ENCODE assay signal across 17 cellular contexts in the genomic region with DNA sequence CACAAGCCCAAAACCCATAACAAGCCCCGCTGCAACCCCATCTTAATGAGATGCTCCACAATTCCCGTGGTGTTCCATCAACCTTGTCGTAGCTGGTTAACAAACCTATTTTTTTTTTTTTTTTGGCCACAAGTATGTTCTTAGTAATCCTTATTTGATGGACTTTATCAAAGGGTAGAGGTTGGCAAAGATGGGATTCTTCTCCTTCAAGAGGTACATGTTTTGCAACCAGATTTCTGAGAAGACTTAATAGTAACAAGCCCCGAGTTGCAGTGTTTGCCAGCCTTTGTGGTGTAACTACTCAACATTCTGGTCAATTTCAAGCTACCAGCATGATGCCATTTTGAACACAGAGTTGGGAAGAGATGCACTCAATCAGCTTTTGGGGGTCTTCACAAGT.
"Had no signal": no experiment of that assay in that cellular context is flagged by ENCODE, and none has a peak within 500 bp of the region (broad histone marks: within the 10 kb centered on the region; RNA-seq: fewer than 3 reads in every experiment).

No MANE protein-coding gene starts in this region.

- H3K27ac ChIP-seq: foreskin keratinocyte, stomach had no signal

- H3K36me3 Mint-ChIP-seq: brain, naive B cell had no signal

- H3K27me3 ChIP-seq: foreskin keratinocyte, ovary, stomach had no signal

- H3K9me3 ChIP-seq: ovary, stomach had no signal

- H3K4me3 ChIP-seq: coronary artery, lung, ovary, stomach had no signal

- DNase-seq: activated CD4-positive, CD25-positive, alpha-beta regulatory T cell; activated gamma-delta T cell treated with Interleukin-2 at 50 U/mL for 16 hours; activated T-cell treated with anti-CD3 and anti-CD28 coated beads, Interleukin-2, amount 50 U/mL, for 4 hours; central memory CD4-positive, alpha-beta T cell; foreskin keratinocyte; glutamatergic neuron; midbrain; naive B cell; stomach had no signal

- FAIRE-seq: TTC549 had no signal

- ATAC-seq: foreskin keratinocyte, sciatic nerve, SK-N-SH treated with all-trans-retinoic acid at 6 μM for 48 hours had no signal

- H3K27ac Mint-ChIP-seq: brain had no signal

- H3K4me3 Mint-ChIP-seq: activated naive CD8-positive, alpha-beta T cell; activated T-cell treated with anti-CD3 and anti-CD28 coated beads, Interleukin-2, amount 50 U/mL, for 4 hours; brain; naive B cell had no signal

- H3K27me3 Mint-ChIP-seq: activated naive CD8-positive, alpha-beta T cell had no signal

- H3K36me3 ChIP-seq: ovary, stomach had no signal
